ENCODE assay signal across 1 cellular context in the genomic region with DNA sequence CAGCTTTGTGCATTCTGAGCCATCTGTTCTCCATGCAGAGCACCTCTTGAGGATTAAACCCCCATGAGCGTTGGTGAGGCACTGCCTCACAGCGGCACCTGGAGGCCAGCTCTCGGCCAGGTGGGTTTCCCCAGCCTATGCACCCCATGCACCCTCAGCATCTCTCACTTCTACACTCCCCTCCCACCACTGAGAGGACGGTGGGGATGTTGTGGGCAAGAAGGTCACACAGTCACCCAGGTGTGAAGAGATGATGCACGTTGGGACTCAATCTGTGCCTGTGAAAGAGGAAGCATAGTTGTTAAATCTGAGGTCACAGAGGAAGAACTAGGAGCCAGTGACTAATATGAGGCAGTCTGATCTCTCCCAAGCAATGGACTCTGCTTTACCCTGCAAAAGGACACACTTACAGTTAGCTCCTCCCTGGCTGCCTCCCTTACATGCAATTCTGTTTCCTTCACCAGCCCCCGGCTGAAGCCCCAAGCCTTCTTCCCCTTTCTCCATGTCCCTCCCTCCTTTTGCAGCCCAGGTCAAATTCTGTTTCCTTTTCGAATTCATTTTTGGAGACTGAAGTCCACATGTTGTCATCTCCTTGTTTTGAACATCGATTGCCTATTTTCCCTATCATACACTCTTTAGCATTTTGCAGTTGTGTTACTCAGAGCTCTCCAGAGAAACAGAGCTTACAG.
TF ChIP-seq lines count a peak whose summit lies in the region.

No MANE protein-coding gene starts in this region.

TF ChIP-seq in HepG2, 621 proteins besides CTCF, POLR2A, EP300 and RAD21 (continued from another document and continues in another):
- TF ChIP-seq ARID4A (CRISPR knock-in tag; IDR thresholded peaks at IDR 0.05; ENCODE audit: borderline replicate concordance) (peak; percentile 16; the same call in 1 of the 2 replicates), SALL2 (CRISPR knock-in tag; IDR thresholded peaks at IDR 0.05) (no peak), ZNF460 (CRISPR knock-in tag; IDR thresholded peaks at IDR 0.05; ENCODE audit: borderline replicate concordance) (no peak), ZMYM4 (CRISPR knock-in tag; IDR thresholded peaks at IDR 0.05) (0 out of 2 replicates have a peak, but pooled peaks have one; percentile 34), HDAC2 (CRISPR knock-in tag; IDR thresholded peaks at IDR 0.05) (0 out of 2 replicates have a peak, but pooled peaks have one; percentile 17), KDM5B (CRISPR knock-in tag; IDR thresholded peaks at IDR 0.05; ENCODE audit: borderline replicate concordance) (peak; percentile 13; the same call in 1 of the 2 replicates), ZMYM3 (CRISPR knock-in tag; IDR thresholded peaks at IDR 0.05) (peak; percentile 23; the same call in 1 of the 2 replicates), MAZ (IDR thresholded peaks at IDR 0.05; ENCODE audit: borderline replicate concordance, low read depth, low read length) (no peak), MAZ (CRISPR knock-in tag; IDR thresholded peaks at IDR 0.05; ENCODE audit: low read depth) (no peak), ZNF574 (CRISPR knock-in tag; IDR thresholded peaks at IDR 0.05) (0 out of 2 replicates have a peak, but pooled peaks have one; percentile 32), CBX2 (IDR thresholded peaks at IDR 0.05; ENCODE audit: low read depth, low read length) (no peak), CBX2 (CRISPR knock-in tag; IDR thresholded peaks at IDR 0.05; ENCODE audit: low read depth) (no peak), SMARCC2 (IDR thresholded peaks at IDR 0.05) (no peak), IKZF4 (CRISPR knock-in tag; IDR thresholded peaks at IDR 0.05; ENCODE audit: borderline replicate concordance, low read depth, not compliant biosample characterization) (no peak), SNRNP70 (IDR thresholded peaks at IDR 0.05; ENCODE audit: low read depth, low read length) (no peak), TRIM22 (IDR thresholded peaks at IDR 0.05) (no peak), RORA (CRISPR knock-in tag; IDR thresholded peaks at IDR 0.05) (no peak), ZFP90 (CRISPR knock-in tag; IDR thresholded peaks at IDR 0.05; ENCODE audit: borderline replicate concordance) (no peak), NR2F2 (IDR thresholded peaks at IDR 0.05; ENCODE audit: borderline replicate concordance, low read depth) (no peak), SNAI1 (CRISPR knock-in tag; IDR thresholded peaks at IDR 0.05; ENCODE audit: borderline replicate concordance) (no peak), ZNF577 (CRISPR knock-in tag; IDR thresholded peaks at IDR 0.05; ENCODE audit: borderline replicate concordance, low read depth) (no peak), MED8 (CRISPR knock-in tag; IDR thresholded peaks at IDR 0.05; ENCODE audit: insufficient replicate concordance) (no peak), AFF4 (CRISPR knock-in tag; IDR thresholded peaks at IDR 0.05) (no peak), DNMT1 (CRISPR knock-in tag; IDR thresholded peaks at IDR 0.05) (no peak), ELF3 (CRISPR knock-in tag; IDR thresholded peaks at IDR 0.05) (peak; percentile 16; the same call in 1 of the 2 replicates), ZNF24 (IDR thresholded peaks at IDR 0.05) (no peak), DBP (CRISPR knock-in tag; IDR thresholded peaks at IDR 0.05; ENCODE audit: not compliant biosample characterization) (no peak), ZNF781 (CRISPR knock-in tag; IDR thresholded peaks at IDR 0.05; ENCODE audit: borderline replicate concordance, not compliant biosample characterization) (no peak), TARDBP (CRISPR knock-in tag; IDR thresholded peaks at IDR 0.05) (no peak), ZMAT5 (CRISPR knock-in tag; IDR thresholded peaks at IDR 0.05; ENCODE audit: borderline replicate concordance, low read depth) (no peak)
- TF ChIP-seq, protein P1, sequence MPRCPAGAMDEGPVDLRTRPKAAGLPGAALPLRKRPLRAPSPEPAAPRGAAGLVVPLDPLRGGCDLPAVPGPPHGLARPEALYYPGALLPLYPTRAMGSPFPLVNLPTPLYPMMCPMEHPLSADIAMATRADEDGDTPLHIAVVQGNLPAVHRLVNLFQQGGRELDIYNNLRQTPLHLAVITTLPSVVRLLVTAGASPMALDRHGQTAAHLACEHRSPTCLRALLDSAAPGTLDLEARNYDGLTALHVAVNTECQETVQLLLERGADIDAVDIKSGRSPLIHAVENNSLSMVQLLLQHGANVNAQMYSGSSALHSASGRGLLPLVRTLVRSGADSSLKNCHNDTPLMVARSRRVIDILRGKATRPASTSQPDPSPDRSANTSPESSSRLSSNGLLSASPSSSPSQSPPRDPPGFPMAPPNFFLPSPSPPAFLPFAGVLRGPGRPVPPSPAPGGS (CRISPR knock-in tag; IDR thresholded peaks at IDR 0.05) = no peak
- TF ChIP-seq, protein P2, sequence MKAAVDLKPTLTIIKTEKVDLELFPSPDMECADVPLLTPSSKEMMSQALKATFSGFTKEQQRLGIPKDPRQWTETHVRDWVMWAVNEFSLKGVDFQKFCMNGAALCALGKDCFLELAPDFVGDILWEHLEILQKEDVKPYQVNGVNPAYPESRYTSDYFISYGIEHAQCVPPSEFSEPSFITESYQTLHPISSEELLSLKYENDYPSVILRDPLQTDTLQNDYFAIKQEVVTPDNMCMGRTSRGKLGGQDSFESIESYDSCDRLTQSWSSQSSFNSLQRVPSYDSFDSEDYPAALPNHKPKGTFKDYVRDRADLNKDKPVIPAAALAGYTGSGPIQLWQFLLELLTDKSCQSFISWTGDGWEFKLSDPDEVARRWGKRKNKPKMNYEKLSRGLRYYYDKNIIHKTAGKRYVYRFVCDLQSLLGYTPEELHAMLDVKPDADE (CRISPR knock-in tag; IDR thresholded peaks at IDR 0.05) = no peak
- TF ChIP-seq, protein P3, sequence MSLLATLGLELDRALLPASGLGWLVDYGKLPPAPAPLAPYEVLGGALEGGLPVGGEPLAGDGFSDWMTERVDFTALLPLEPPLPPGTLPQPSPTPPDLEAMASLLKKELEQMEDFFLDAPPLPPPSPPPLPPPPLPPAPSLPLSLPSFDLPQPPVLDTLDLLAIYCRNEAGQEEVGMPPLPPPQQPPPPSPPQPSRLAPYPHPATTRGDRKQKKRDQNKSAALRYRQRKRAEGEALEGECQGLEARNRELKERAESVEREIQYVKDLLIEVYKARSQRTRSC (CRISPR knock-in tag; IDR thresholded peaks at IDR 0.05; ENCODE audit: low read depth) = no peak
- TF ChIP-seq, protein P4, sequence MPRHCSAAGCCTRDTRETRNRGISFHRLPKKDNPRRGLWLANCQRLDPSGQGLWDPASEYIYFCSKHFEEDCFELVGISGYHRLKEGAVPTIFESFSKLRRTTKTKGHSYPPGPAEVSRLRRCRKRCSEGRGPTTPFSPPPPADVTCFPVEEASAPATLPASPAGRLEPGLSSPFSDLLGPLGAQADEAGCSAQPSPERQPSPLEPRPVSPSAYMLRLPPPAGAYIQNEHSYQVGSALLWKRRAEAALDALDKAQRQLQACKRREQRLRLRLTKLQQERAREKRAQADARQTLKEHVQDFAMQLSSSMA (CRISPR knock-in tag; IDR thresholded peaks at IDR 0.05) = no peak
